In the genomic region with DNA sequence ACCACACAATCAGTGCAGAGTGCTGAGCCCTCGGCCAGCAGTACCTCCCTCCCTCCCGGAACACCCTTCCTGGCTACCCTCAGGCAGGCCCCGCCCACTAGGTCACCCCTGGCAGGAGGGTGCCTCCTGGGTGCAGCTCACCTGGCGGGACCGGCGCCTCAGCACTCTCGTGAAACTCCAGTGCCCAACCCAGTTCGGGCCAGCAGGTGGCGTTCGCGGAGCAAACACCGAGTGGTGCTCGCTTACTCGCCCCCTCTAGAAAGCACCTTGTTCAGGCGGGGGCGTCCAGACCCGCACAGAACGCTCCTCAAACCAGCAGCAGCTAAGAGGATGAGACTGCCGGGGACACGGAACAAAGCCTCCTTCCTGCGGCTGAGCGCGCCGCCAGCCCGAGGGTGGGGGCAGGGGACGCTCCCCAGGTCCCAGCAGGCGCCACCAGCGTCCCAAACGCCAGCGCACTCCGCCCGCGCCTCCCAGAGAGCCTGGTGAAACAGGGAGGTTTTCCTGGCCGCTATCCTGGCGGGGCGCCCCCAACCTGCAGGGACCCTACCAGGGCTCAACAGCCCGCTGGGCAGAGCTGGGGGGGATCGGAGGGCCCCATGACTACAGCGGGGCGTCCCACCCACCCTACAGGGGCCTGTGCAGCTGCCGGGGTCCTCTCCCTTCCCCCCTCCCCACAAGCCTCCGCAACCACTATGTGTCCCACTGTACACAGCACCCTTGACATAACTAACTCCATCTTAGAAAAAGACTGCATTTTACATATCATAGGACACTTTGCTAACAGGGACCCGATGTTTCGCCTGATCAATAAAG, we compare ENCODE assay signal across 2 cellular contexts.
TF ChIP-seq lines count a peak whose summit lies in the region.

No MANE protein-coding gene starts in this region.

TF ChIP-seq in HCT116, 20 proteins besides CTCF, POLR2A, EP300 and RAD21:
- TF ChIP-seq POLR2AphosphoS5 (IDR thresholded peaks at IDR 0.05; ENCODE audit: low read depth, low read length): peak; percentile 36; the same call in 1 of the 2 replicates
- peak; percentile 77 for TF ChIP-seq EGR1 (IDR thresholded peaks at IDR 0.05; ENCODE audit: low read depth)
- no peak for TF ChIP-seq TCF7L2 (IDR thresholded peaks at IDR 0.05; ENCODE audit: borderline replicate concordance, extremely low read depth, insufficient read depth, insufficient read length)

TF ChIP-seq in K562, 482 proteins besides CTCF, POLR2A, EP300 and RAD21 (continues in another document):
- no peak for TF ChIP-seq PCBP1 (IDR thresholded peaks at IDR 0.05; ENCODE audit: low read depth, low read length, poor library complexity, severe bottlenecking)
- no peak for TF ChIP-seq ZC3H11A (IDR thresholded peaks at IDR 0.05; ENCODE audit: low read depth, low read length)
- peak; percentile 72 to 86 for TF ChIP-seq MAZ (CRISPR knock-in tag; conservative IDR thresholded peaks at IDR 0.05 in 1 of 2, IDR thresholded peaks at IDR 0.05 in 1 of 2)
- no peak for TF ChIP-seq TRIM28 (IDR thresholded peaks at IDR 0.05)
- TF ChIP-seq TSC22D4 (tag; IDR thresholded peaks at IDR 0.05): no peak
- TF ChIP-seq KDM5B (IDR thresholded peaks at IDR 0.05; ENCODE audit: insufficient replicate concordance, low read depth, low read length): no peak
- TF ChIP-seq ZNF77 (CRISPR knock-in tag; IDR thresholded peaks at IDR 0.05): no peak
- TF ChIP-seq MEF2D (tag; conservative IDR thresholded peaks at IDR 0.05; ENCODE audit: low read depth): no peak
- no peak for TF ChIP-seq CHD1 (IDR thresholded peaks at IDR 0.05; ENCODE audit: low read length)
- TF ChIP-seq ZNF707 (CRISPR knock-in tag; conservative IDR thresholded peaks at IDR 0.05): no peak
- TF ChIP-seq RBM22 (IDR thresholded peaks at IDR 0.05; ENCODE audit: low read depth, low read length, poor library complexity, severe bottlenecking): no peak
- no peak for TF ChIP-seq SRF (CRISPR knock-in tag; IDR thresholded peaks at IDR 0.05)
- no peak for TF ChIP-seq EWSR1 (IDR thresholded peaks at IDR 0.05; ENCODE audit: borderline replicate concordance, low read depth, partially characterized antibody)
- TF ChIP-seq LARP7 (IDR thresholded peaks at IDR 0.05): no peak
- TF ChIP-seq HDAC2 (IDR thresholded peaks at IDR 0.05): no peak
- TF ChIP-seq RCOR1 (IDR thresholded peaks at IDR 0.05; ENCODE audit: borderline replicate concordance in 1 of 2, low read depth in 2 of 2, low read length in 2 of 2): no peak
- TF ChIP-seq SMAD4 (CRISPR knock-in tag; conservative IDR thresholded peaks at IDR 0.05): no peak
- TF ChIP-seq, protein P1, sequence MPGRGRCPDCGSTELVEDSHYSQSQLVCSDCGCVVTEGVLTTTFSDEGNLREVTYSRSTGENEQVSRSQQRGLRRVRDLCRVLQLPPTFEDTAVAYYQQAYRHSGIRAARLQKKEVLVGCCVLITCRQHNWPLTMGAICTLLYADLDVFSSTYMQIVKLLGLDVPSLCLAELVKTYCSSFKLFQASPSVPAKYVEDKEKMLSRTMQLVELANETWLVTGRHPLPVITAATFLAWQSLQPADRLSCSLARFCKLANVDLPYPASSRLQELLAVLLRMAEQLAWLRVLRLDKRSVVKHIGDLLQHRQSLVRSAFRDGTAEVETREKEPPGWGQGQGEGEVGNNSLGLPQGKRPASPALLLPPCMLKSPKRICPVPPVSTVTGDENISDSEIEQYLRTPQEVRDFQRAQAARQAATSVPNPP (IDR thresholded peaks at IDR 0.05; ENCODE audit: borderline replicate concordance, insufficient read depth, insufficient read length): no peak
- no peak for TF ChIP-seq SIX5 (IDR thresholded peaks at IDR 0.05; ENCODE audit: borderline replicate concordance in 1 of 2, insufficient read depth in 1 of 2, low read depth in 1 of 2, low read length in 2 of 2)
- TF ChIP-seq, protein P2, sequence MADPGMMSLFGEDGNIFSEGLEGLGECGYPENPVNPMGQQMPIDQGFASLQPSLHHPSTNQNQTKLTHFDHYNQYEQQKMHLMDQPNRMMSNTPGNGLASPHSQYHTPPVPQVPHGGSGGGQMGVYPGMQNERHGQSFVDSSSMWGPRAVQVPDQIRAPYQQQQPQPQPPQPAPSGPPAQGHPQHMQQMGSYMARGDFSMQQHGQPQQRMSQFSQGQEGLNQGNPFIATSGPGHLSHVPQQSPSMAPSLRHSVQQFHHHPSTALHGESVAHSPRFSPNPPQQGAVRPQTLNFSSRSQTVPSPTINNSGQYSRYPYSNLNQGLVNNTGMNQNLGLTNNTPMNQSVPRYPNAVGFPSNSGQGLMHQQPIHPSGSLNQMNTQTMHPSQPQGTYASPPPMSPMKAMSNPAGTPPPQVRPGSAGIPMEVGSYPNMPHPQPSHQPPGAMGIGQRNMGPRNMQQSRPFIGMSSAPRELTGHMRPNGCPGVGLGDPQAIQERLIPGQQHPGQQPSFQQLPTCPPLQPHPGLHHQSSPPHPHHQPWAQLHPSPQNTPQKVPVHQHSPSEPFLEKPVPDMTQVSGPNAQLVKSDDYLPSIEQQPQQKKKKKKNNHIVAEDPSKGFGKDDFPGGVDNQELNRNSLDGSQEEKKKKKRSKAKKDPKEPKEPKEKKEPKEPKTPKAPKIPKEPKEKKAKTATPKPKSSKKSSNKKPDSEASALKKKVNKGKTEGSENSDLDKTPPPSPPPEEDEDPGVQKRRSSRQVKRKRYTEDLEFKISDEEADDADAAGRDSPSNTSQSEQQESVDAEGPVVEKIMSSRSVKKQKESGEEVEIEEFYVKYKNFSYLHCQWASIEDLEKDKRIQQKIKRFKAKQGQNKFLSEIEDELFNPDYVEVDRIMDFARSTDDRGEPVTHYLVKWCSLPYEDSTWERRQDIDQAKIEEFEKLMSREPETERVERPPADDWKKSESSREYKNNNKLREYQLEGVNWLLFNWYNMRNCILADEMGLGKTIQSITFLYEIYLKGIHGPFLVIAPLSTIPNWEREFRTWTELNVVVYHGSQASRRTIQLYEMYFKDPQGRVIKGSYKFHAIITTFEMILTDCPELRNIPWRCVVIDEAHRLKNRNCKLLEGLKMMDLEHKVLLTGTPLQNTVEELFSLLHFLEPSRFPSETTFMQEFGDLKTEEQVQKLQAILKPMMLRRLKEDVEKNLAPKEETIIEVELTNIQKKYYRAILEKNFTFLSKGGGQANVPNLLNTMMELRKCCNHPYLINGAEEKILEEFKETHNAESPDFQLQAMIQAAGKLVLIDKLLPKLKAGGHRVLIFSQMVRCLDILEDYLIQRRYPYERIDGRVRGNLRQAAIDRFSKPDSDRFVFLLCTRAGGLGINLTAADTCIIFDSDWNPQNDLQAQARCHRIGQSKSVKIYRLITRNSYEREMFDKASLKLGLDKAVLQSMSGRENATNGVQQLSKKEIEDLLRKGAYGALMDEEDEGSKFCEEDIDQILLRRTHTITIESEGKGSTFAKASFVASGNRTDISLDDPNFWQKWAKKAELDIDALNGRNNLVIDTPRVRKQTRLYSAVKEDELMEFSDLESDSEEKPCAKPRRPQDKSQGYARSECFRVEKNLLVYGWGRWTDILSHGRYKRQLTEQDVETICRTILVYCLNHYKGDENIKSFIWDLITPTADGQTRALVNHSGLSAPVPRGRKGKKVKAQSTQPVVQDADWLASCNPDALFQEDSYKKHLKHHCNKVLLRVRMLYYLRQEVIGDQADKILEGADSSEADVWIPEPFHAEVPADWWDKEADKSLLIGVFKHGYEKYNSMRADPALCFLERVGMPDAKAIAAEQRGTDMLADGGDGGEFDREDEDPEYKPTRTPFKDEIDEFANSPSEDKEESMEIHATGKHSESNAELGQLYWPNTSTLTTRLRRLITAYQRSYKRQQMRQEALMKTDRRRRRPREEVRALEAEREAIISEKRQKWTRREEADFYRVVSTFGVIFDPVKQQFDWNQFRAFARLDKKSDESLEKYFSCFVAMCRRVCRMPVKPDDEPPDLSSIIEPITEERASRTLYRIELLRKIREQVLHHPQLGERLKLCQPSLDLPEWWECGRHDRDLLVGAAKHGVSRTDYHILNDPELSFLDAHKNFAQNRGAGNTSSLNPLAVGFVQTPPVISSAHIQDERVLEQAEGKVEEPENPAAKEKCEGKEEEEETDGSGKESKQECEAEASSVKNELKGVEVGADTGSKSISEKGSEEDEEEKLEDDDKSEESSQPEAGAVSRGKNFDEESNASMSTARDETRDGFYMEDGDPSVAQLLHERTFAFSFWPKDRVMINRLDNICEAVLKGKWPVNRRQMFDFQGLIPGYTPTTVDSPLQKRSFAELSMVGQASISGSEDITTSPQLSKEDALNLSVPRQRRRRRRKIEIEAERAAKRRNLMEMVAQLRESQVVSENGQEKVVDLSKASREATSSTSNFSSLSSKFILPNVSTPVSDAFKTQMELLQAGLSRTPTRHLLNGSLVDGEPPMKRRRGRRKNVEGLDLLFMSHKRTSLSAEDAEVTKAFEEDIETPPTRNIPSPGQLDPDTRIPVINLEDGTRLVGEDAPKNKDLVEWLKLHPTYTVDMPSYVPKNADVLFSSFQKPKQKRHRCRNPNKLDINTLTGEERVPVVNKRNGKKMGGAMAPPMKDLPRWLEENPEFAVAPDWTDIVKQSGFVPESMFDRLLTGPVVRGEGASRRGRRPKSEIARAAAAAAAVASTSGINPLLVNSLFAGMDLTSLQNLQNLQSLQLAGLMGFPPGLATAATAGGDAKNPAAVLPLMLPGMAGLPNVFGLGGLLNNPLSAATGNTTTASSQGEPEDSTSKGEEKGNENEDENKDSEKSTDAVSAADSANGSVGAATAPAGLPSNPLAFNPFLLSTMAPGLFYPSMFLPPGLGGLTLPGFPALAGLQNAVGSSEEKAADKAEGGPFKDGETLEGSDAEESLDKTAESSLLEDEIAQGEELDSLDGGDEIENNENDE (IDR thresholded peaks at IDR 0.05; ENCODE audit: low read depth, low read length): no peak
- no peak for TF ChIP-seq DNMT1 (IDR thresholded peaks at IDR 0.05)
- TF ChIP-seq, protein P3, sequence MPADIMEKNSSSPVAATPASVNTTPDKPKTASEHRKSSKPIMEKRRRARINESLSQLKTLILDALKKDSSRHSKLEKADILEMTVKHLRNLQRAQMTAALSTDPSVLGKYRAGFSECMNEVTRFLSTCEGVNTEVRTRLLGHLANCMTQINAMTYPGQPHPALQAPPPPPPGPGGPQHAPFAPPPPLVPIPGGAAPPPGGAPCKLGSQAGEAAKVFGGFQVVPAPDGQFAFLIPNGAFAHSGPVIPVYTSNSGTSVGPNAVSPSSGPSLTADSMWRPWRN (IDR thresholded peaks at IDR 0.05; ENCODE audit: low read depth): no peak
- no peak for TF ChIP-seq PTTG1 (tag; IDR thresholded peaks at IDR 0.05; ENCODE audit: low read depth)
- peak; percentile 51 to 59 for TF ChIP-seq NRF1 (conservative IDR thresholded peaks at IDR 0.05 in 1 of 2, IDR thresholded peaks at IDR 0.05 in 1 of 2)
- no peak for TF ChIP-seq BRCA1 (IDR thresholded peaks at IDR 0.05)
- TF ChIP-seq BRCA1 (CRISPR knock-in tag; IDR thresholded peaks at IDR 0.05): no peak
- no peak for TF ChIP-seq HIVEP1 (CRISPR knock-in tag; IDR thresholded peaks at IDR 0.05)
- TF ChIP-seq, protein P4, sequence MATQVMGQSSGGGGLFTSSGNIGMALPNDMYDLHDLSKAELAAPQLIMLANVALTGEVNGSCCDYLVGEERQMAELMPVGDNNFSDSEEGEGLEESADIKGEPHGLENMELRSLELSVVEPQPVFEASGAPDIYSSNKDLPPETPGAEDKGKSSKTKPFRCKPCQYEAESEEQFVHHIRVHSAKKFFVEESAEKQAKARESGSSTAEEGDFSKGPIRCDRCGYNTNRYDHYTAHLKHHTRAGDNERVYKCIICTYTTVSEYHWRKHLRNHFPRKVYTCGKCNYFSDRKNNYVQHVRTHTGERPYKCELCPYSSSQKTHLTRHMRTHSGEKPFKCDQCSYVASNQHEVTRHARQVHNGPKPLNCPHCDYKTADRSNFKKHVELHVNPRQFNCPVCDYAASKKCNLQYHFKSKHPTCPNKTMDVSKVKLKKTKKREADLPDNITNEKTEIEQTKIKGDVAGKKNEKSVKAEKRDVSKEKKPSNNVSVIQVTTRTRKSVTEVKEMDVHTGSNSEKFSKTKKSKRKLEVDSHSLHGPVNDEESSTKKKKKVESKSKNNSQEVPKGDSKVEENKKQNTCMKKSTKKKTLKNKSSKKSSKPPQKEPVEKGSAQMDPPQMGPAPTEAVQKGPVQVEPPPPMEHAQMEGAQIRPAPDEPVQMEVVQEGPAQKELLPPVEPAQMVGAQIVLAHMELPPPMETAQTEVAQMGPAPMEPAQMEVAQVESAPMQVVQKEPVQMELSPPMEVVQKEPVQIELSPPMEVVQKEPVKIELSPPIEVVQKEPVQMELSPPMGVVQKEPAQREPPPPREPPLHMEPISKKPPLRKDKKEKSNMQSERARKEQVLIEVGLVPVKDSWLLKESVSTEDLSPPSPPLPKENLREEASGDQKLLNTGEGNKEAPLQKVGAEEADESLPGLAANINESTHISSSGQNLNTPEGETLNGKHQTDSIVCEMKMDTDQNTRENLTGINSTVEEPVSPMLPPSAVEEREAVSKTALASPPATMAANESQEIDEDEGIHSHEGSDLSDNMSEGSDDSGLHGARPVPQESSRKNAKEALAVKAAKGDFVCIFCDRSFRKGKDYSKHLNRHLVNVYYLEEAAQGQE (CRISPR knock-in tag; IDR thresholded peaks at IDR 0.05; ENCODE audit: low read depth): no peak
- peak; percentile 51 for TF ChIP-seq CTBP1 (IDR thresholded peaks at IDR 0.05; ENCODE audit: borderline replicate concordance)
- TF ChIP-seq, protein P5, sequence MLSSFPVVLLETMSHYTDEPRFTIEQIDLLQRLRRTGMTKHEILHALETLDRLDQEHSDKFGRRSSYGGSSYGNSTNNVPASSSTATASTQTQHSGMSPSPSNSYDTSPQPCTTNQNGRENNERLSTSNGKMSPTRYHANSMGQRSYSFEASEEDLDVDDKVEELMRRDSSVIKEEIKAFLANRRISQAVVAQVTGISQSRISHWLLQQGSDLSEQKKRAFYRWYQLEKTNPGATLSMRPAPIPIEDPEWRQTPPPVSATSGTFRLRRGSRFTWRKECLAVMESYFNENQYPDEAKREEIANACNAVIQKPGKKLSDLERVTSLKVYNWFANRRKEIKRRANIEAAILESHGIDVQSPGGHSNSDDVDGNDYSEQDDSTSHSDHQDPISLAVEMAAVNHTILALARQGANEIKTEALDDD (IDR thresholded peaks at IDR 0.05): no peak
- peak; percentile 7; the same call in 1 of the 2 replicates for TF ChIP-seq CREM (IDR thresholded peaks at IDR 0.05; ENCODE audit: low read depth)
- TF ChIP-seq, protein P6, sequence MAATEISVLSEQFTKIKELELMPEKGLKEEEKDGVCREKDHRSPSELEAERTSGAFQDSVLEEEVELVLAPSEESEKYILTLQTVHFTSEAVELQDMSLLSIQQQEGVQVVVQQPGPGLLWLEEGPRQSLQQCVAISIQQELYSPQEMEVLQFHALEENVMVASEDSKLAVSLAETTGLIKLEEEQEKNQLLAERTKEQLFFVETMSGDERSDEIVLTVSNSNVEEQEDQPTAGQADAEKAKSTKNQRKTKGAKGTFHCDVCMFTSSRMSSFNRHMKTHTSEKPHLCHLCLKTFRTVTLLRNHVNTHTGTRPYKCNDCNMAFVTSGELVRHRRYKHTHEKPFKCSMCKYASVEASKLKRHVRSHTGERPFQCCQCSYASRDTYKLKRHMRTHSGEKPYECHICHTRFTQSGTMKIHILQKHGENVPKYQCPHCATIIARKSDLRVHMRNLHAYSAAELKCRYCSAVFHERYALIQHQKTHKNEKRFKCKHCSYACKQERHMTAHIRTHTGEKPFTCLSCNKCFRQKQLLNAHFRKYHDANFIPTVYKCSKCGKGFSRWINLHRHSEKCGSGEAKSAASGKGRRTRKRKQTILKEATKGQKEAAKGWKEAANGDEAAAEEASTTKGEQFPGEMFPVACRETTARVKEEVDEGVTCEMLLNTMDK (IDR thresholded peaks at IDR 0.05; ENCODE audit: borderline replicate concordance, insufficient read depth, low read depth, low read length, poor library complexity, severe bottlenecking): peak; percentile 61
